In genomic region chr3:118067439-118067838, GRCh38 we compare ENCODE assay signal across 36 cellular contexts.
"Had no signal": no experiment of that assay in that cellular context is flagged by ENCODE, and none has a peak within 500 bp of the region (broad histone marks: within the 10 kb centered on the region; RNA-seq: fewer than 3 reads in every experiment).

No MANE protein-coding gene starts in this region.

- H3K4me1 ChIP-seq: adrenal gland, ascending aorta, body of pancreas, breast epithelium, colonic mucosa had no signal

- H3K4me3 Mint-ChIP-seq: activated naive CD4-positive, alpha-beta T cell treated with anti-CD3 and anti-CD28 coated beads for 36 hours; activated naive CD4-positive, alpha-beta T cell treated with anti-CD3 and anti-CD28 coated beads, Interleukin-2, amount 10 ng/mL, durations not matched to agents 7 days and 5 days; activated naive CD4-positive, alpha-beta T cell treated with anti-CD3 and anti-CD28 coated beads, Interleukin-2, amount 50 U/mL, for 24 hours; activated naive CD8-positive, alpha-beta T cell; activated naive CD8-positive, alpha-beta T cell treated with anti-CD3 and anti-CD28 coated beads for 36 hours; activated naive CD8-positive, alpha-beta T cell treated with anti-CD3 and anti-CD28 coated beads, Interleukin-2, amount 10 ng/mL, durations not matched to agents 7 days and 5 days; activated naive CD8-positive, alpha-beta T cell treated with anti-CD3 and anti-CD28 coated beads, Interleukin-2, amount 50 U/mL, for 24 hours; activated T-cell treated with anti-CD3 and anti-CD28 coated beads, Interleukin-2, amount 50 U/mL, for 24 hours; activated T-cell treated with anti-CD3 and anti-CD28 coated beads, Interleukin-2, amount 50 U/mL, for 4 hours; activated T-helper 1 cell treated with anti-CD3 and anti-CD28 coated beads, Interleukin-12 subunit alpha, Interleukin-12 subunit beta, Interleukin-2, Interleukin-4 antibody, amounts not matched to agents 30 ng/mL and 10 ng/mL and 1 ng/mL, durations not matched to agents 14 hours and 24 hours and 36 hours; activated T-helper 17 cell treated with anti-CD3 and anti-CD28 coated beads, Interleukin-2, amount 50 U/mL, for 72 hours; brain; central memory CD8-positive, alpha-beta T cell had no signal

- H3K4me1 Mint-ChIP-seq: activated naive CD4-positive, alpha-beta T cell treated with anti-CD3 and anti-CD28 coated beads, Interleukin-2, amount 10 ng/mL, durations not matched to agents 7 days and 5 days; activated naive CD4-positive, alpha-beta T cell treated with anti-CD3 and anti-CD28 coated beads, Interleukin-2, amount 50 U/mL, for 24 hours; activated naive CD8-positive, alpha-beta T cell treated with anti-CD3 and anti-CD28 coated beads for 36 hours; activated naive CD8-positive, alpha-beta T cell treated with anti-CD3 and anti-CD28 coated beads, Interleukin-2, amount 10 ng/mL, durations not matched to agents 7 days and 5 days; activated naive CD8-positive, alpha-beta T cell treated with anti-CD3 and anti-CD28 coated beads, Interleukin-2, amount 50 U/mL, for 24 hours; activated T-helper 17 cell treated with anti-CD3 and anti-CD28 coated beads, Interleukin-2, amount 50 U/mL, for 72 hours; brain; central memory CD8-positive, alpha-beta T cell had no signal

- H3K27me3 ChIP-seq: adrenal gland, ascending aorta, body of pancreas, brain microvascular endothelial cell, breast epithelium, cardiac muscle cell, colonic mucosa had no signal

- H3K4me3 ChIP-seq: adrenal gland, ascending aorta, body of pancreas, breast epithelium, cardiac muscle cell, colonic mucosa had no signal

- H3K36me3 ChIP-seq: adrenal gland, ascending aorta, brain microvascular endothelial cell, breast epithelium, cardiac muscle cell, colonic mucosa had no signal

- H3K27me3 Mint-ChIP-seq: activated naive CD4-positive, alpha-beta T cell treated with anti-CD3 and anti-CD28 coated beads, Interleukin-2, amount 10 ng/mL, durations not matched to agents 7 days and 5 days; activated naive CD4-positive, alpha-beta T cell treated with anti-CD3 and anti-CD28 coated beads, Interleukin-2, amount 50 U/mL, for 24 hours; activated naive CD8-positive, alpha-beta T cell; activated naive CD8-positive, alpha-beta T cell treated with anti-CD3 and anti-CD28 coated beads for 36 hours; activated naive CD8-positive, alpha-beta T cell treated with anti-CD3 and anti-CD28 coated beads, Interleukin-2, amount 10 ng/mL, durations not matched to agents 7 days and 5 days; activated naive CD8-positive, alpha-beta T cell treated with anti-CD3 and anti-CD28 coated beads, Interleukin-2, amount 50 U/mL, for 24 hours; activated T-cell treated with anti-CD3 and anti-CD28 coated beads, Interleukin-2, amount 50 U/mL, for 24 hours; activated T-helper 17 cell treated with anti-CD3 and anti-CD28 coated beads, Interleukin-2, amount 50 U/mL, for 72 hours; central memory CD8-positive, alpha-beta T cell had no signal

- H3K27ac ChIP-seq: adrenal gland, ascending aorta, body of pancreas, brain microvascular endothelial cell, breast epithelium, cardiac muscle cell, colonic mucosa had no signal

- H3K27ac Mint-ChIP-seq: activated naive CD4-positive, alpha-beta T cell treated with anti-CD3 and anti-CD28 coated beads for 36 hours; activated naive CD4-positive, alpha-beta T cell treated with anti-CD3 and anti-CD28 coated beads, Interleukin-2, amount 10 ng/mL, durations not matched to agents 7 days and 5 days; activated naive CD4-positive, alpha-beta T cell treated with anti-CD3 and anti-CD28 coated beads, Interleukin-2, amount 50 U/mL, for 24 hours; activated naive CD4-positive, alpha-beta T cell treated with anti-CD3 and anti-CD28 coated beads, Interleukin-2, amount 50 U/mL, for 72 hours; activated naive CD8-positive, alpha-beta T cell; activated naive CD8-positive, alpha-beta T cell treated with anti-CD3 and anti-CD28 coated beads for 36 hours; activated naive CD8-positive, alpha-beta T cell treated with anti-CD3 and anti-CD28 coated beads, Interleukin-2, amount 10 ng/mL, durations not matched to agents 7 days and 5 days; activated naive CD8-positive, alpha-beta T cell treated with anti-CD3 and anti-CD28 coated beads, Interleukin-2, amount 50 U/mL, for 24 hours; activated T-cell treated with anti-CD3 and anti-CD28 coated beads, Interleukin-2, amount 50 U/mL, for 24 hours; activated T-helper 1 cell treated with anti-CD3 and anti-CD28 coated beads, Interleukin-12 subunit alpha, Interleukin-12 subunit beta, Interleukin-2, Interleukin-4 antibody, amounts not matched to agents 30 ng/mL and 10 ng/mL and 1 ng/mL, durations not matched to agents 14 hours and 24 hours and 36 hours; activated T-helper 17 cell treated with anti-CD3 and anti-CD28 coated beads, Interleukin-2, amount 50 U/mL, for 72 hours; activated T-helper 2 cell treated with anti-CD3 and anti-CD28 coated beads, Interferon-gamma antibody, Interleukin-2, Interleukin-4, amounts not matched to agents 10 μg/mL and 5 μg/mL and 100 μg/mL, durations not matched to agents 14 hours and 24 hours and 36 hours; brain had no signal

- H3K36me3 Mint-ChIP-seq: activated naive CD4-positive, alpha-beta T cell treated with anti-CD3 and anti-CD28 coated beads, Interleukin-2, amount 10 ng/mL, durations not matched to agents 7 days and 5 days; activated naive CD4-positive, alpha-beta T cell treated with anti-CD3 and anti-CD28 coated beads, Interleukin-2, amount 50 U/mL, for 24 hours; activated naive CD4-positive, alpha-beta T cell treated with anti-CD3 and anti-CD28 coated beads, Interleukin-2, amount 50 U/mL, for 72 hours; activated naive CD8-positive, alpha-beta T cell; activated naive CD8-positive, alpha-beta T cell treated with anti-CD3 and anti-CD28 coated beads for 36 hours; activated naive CD8-positive, alpha-beta T cell treated with anti-CD3 and anti-CD28 coated beads, Interleukin-2, amount 10 ng/mL, durations not matched to agents 7 days and 5 days; brain had no signal

- DNase-seq: activated effector memory CD4-positive, alpha-beta T cell treated with anti-CD3 and anti-CD28 coated beads, Interleukin-2, amount 50 U/mL, for 16 hours; activated effector memory CD4-positive, alpha-beta T cell treated with Interleukin-2 at 50 U/mL for 16 hours; activated gamma-delta T cell; activated gamma-delta T cell treated with Interleukin-2 at 50 U/mL for 16 hours; activated naive CD4-positive, alpha-beta T cell treated with anti-CD3 and anti-CD28 coated beads for 36 hours; activated naive CD4-positive, alpha-beta T cell treated with anti-CD3 and anti-CD28 coated beads, Interleukin-2, amount 10 ng/mL, durations not matched to agents 7 days and 5 days; activated naive CD4-positive, alpha-beta T cell treated with anti-CD3 and anti-CD28 coated beads, Interleukin-2, amount 50 U/mL, for 16 hours; activated naive CD4-positive, alpha-beta T cell treated with Interleukin-2 at 50 U/mL for 16 hours; activated naive CD8-positive, alpha-beta T cell treated with anti-CD3 and anti-CD28 coated beads for 36 hours; activated naive CD8-positive, alpha-beta T cell treated with anti-CD3 and anti-CD28 coated beads, Interleukin-2, amount 10 ng/mL, durations not matched to agents 7 days and 5 days; activated naive CD8-positive, alpha-beta T cell treated with anti-CD3 and anti-CD28 coated beads, Interleukin-2, amount 50 U/mL, for 24 hours; activated T-cell treated with anti-CD3 and anti-CD28 coated beads, Interleukin-2, amount 50 U/mL, for 24 hours; activated T-cell treated with anti-CD3 and anti-CD28 coated beads, Interleukin-2, amount 50 U/mL, for 4 hours; activated T-cell treated with anti-CD3 and anti-CD28 coated beads, Interleukin-2, amount 50 U/mL, for 48 hours; adrenal gland; amniotic stem cell; amygdala; anterior cingulate cortex; aorta; body of pancreas; brain microvascular endothelial cell; caudate nucleus; central memory CD4-positive, alpha-beta T cell; cerebellar nuclear complex; colonic mucosa had no signal

- H3K9me3 ChIP-seq: adrenal gland, ascending aorta, body of pancreas, colonic mucosa had no signal

- ATAC-seq: activated naive CD4-positive, alpha-beta T cell treated with anti-CD3 and anti-CD28 coated beads, Interleukin-2, amount 50 U/mL, for 72 hours; activated naive CD8-positive, alpha-beta T cell treated with anti-CD3 and anti-CD28 coated beads, Interleukin-2, amount 50 U/mL, for 24 hours; activated T-cell treated with anti-CD3 and anti-CD28 coated beads, Interleukin-2, amount 50 U/mL, for 4 hours; activated T-helper 17 cell treated with anti-CD3 and anti-CD28 coated beads, Interleukin-2, amount 50 U/mL, for 72 hours; body of pancreas had no signal
